ENCODE assay signal across 1 cellular context in genomic region chr15:40122239-40122638, GRCh38.
TF ChIP-seq lines count a peak whose summit lies in the region.

No MANE protein-coding gene starts in this region.

TF ChIP-seq in HepG2, 621 proteins besides CTCF, POLR2A, EP300 and RAD21:
- no peak for TF ChIP-seq ZNF7 (CRISPR knock-in tag; IDR thresholded peaks at IDR 0.05)
- TF ChIP-seq BCL6 (CRISPR knock-in tag; IDR thresholded peaks at IDR 0.05), result no peak
- TF ChIP-seq ZFP41 (CRISPR knock-in tag; IDR thresholded peaks at IDR 0.05; ENCODE audit: borderline replicate concordance), result no peak
- TF ChIP-seq, protein P1, sequence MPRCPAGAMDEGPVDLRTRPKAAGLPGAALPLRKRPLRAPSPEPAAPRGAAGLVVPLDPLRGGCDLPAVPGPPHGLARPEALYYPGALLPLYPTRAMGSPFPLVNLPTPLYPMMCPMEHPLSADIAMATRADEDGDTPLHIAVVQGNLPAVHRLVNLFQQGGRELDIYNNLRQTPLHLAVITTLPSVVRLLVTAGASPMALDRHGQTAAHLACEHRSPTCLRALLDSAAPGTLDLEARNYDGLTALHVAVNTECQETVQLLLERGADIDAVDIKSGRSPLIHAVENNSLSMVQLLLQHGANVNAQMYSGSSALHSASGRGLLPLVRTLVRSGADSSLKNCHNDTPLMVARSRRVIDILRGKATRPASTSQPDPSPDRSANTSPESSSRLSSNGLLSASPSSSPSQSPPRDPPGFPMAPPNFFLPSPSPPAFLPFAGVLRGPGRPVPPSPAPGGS (CRISPR knock-in tag; IDR thresholded peaks at IDR 0.05), result no peak
- no peak for TF ChIP-seq HNRNPUL1 (IDR thresholded peaks at IDR 0.05; ENCODE audit: low read depth, low read length)
- TF ChIP-seq ZFP36L2 (CRISPR knock-in tag; IDR thresholded peaks at IDR 0.05), result no peak
- no peak for TF ChIP-seq TERF1 (CRISPR knock-in tag; IDR thresholded peaks at IDR 0.05)
- no peak for TF ChIP-seq NKX3-1 (CRISPR knock-in tag; IDR thresholded peaks at IDR 0.05)
- no peak for TF ChIP-seq ZNF589 (CRISPR knock-in tag; conservative IDR thresholded peaks at IDR 0.05)
- TF ChIP-seq, protein P2, sequence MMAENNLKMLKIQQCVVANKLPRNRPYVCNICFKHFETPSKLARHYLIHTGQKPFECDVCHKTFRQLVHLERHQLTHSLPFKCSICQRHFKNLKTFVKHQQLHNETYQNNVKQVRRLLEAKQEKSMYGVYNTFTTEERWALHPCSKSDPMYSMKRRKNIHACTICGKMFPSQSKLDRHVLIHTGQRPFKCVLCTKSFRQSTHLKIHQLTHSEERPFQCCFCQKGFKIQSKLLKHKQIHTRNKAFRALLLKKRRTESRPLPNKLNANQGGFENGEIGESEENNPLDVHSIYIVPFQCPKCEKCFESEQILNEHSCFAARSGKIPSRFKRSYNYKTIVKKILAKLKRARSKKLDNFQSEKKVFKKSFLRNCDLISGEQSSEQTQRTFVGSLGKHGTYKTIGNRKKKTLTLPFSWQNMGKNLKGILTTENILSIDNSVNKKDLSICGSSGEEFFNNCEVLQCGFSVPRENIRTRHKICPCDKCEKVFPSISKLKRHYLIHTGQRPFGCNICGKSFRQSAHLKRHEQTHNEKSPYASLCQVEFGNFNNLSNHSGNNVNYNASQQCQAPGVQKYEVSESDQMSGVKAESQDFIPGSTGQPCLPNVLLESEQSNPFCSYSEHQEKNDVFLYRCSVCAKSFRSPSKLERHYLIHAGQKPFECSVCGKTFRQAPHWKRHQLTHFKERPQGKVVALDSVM (CRISPR knock-in tag; IDR thresholded peaks at IDR 0.05), result no peak
- TF ChIP-seq ZNF263 (CRISPR knock-in tag; IDR thresholded peaks at IDR 0.05), result no peak
- TF ChIP-seq, protein P3, sequence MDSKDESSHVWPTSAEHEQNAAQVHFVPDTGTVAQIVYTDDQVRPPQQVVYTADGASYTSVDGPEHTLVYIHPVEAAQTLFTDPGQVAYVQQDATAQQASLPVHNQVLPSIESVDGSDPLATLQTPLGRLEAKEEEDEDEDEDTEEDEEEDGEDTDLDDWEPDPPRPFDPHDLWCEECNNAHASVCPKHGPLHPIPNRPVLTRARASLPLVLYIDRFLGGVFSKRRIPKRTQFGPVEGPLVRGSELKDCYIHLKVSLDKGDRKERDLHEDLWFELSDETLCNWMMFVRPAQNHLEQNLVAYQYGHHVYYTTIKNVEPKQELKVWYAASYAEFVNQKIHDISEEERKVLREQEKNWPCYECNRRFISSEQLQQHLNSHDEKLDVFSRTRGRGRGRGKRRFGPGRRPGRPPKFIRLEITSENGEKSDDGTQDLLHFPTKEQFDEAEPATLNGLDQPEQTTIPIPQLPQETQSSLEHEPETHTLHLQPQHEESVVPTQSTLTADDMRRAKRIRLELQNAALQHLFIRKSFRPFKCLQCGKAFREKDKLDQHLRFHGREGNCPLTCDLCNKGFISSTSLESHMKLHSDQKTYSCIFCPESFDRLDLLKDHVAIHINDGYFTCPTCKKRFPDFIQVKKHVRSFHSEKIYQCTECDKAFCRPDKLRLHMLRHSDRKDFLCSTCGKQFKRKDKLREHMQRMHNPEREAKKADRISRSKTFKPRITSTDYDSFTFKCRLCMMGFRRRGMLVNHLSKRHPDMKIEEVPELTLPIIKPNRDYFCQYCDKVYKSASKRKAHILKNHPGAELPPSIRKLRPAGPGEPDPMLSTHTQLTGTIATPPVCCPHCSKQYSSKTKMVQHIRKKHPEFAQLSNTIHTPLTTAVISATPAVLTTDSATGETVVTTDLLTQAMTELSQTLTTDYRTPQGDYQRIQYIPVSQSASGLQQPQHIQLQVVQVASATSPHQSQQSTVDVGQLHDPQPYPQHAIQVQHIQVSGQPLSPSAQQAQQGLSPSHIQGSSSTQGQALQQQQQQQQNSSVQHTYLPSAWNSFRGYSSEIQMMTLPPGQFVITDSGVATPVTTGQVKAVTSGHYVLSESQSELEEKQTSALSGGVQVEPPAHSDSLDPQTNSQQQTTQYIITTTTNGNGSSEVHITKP (CRISPR knock-in tag; IDR thresholded peaks at IDR 0.05; ENCODE audit: low read depth), result no peak
TF ChIP-seq in HepG2: peak in this region for 0.
